In the genomic region with DNA sequence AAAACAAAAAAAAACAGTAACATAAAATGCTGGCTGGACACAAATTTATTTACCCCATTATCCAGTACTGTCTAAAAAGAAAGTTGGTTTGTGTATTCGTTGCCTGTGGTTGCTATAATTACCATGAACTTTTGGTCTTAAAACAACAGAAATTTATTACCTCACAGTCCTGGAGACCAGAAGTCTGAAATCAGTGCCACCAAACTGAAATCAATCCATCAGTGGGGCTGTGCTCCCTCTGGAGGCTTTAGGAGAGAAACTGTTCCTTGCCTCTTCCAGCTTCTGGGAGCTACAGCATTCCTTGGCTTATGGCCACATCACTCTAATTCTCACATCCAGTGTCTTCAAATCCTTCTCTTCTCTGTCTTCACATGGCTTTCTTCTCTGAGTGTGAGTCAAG, we compare ENCODE assay signal across 17 cellular contexts.
DNase-seq lines count a peak whose midpoint lies in the region; ATAC-seq and TF ChIP-seq lines count a peak whose summit lies in the region.
"Had no signal": no experiment of that assay in that cellular context is flagged by ENCODE, and none has a peak within 500 bp of the region (broad histone marks: within the 10 kb centered on the region; RNA-seq: fewer than 3 reads in every experiment).

No MANE protein-coding gene starts in this region.

- peak; percentile 44 for DNase-seq in DMS53 (lab: John Stamatoyannopoulos, UW)
- DNase-seq in DMS53 treated with DMSO at 0.1 percent for 48 hours (lab: John Stamatoyannopoulos, UW; ENCODE audit: unreplicated experiment), result no peak
- no peak for DNase-seq in OCI-LY7 (ENCODE audit: low spot score)
- no peak for DNase-seq in epithelial cell of proximal tubule (ENCODE audit: low read depth)
- peak; percentile 52 to 70 for DNase-seq in trophoblast cell
- DNase-seq in kidney tubule cell (ENCODE audit: low spot score), result no peak
- no peak for DNase-seq in activated CD4-positive, alpha-beta T cell treated with anti-CD3 and anti-CD28 coated beads for 48 hours
- DNase-seq: activated CD4-positive, alpha-beta T cell treated with anti-CD3 and anti-CD28 coated beads, Interleukin-2, amount 50 U/mL, for 4 hours; activated T-cell treated with anti-CD3 and anti-CD28 coated beads, Interleukin-2, amount 50 U/mL, for 24 hours; CD4-positive, alpha-beta memory T cell; KG1; NCI-H146; ovary; stimulated activated naive B cell treated with anti-CD40 and anti-IgM and Interleukin-4, amounts not matched to agents 10 μg/mL and 1 μg/mL and 100 μg/mL, for 72 hours; upper lobe of left lung had no signal

- H3K9ac ChIP-seq in trophoblast cell (ENCODE audit: low read length), result no peak overlapping the region

- H3K36me3 ChIP-seq in OCI-LY7 (ENCODE audit: insufficient read depth, low read length) (no peaks in the 10 kb centered on the region), trophoblast cell (ENCODE audit: control insufficient read depth in 1 of 2, insufficient read depth in 2 of 2, low read length in 2 of 2) (no peaks in the 10 kb centered on the region)
- H3K36me3 ChIP-seq: ovary, SJSA1, upper lobe of left lung had no signal

- no TSS peak for BruUV-seq in OCI-LY7 (replicated peaks; lab: Mats Ljungman, UMichigan)

- POLR2A ChIA-PET in OCI-LY7 (lab: Charles Lee), result no interaction called here

- no peaks in the 10 kb centered on the region for H3K27me3 ChIP-seq in trophoblast cell (ENCODE audit: insufficient read depth, low read length)
- H3K27me3 ChIP-seq: ovary, SJSA1, upper lobe of left lung had no signal

- no peak overlapping the region for H2BK120ac ChIP-seq in trophoblast cell (ENCODE audit: insufficient read depth, low read length, poor library complexity)

- no peak overlapping the region for H3K4me2 ChIP-seq in OCI-LY7 (ENCODE audit: low read length)
- no peak overlapping the region for H3K4me2 ChIP-seq in trophoblast cell (ENCODE audit: low read length)

- TF ChIP-seq CTCF in OCI-LY7 (conservative IDR thresholded peaks at IDR 0.05; ENCODE audit: low read length), result 0 out of 2 replicates have a peak, but pooled peaks have one; percentile 35
- TF ChIP-seq CTCF in epithelial cell of proximal tubule (conservative IDR thresholded peaks at IDR 0.05; ENCODE audit: low read depth, low read length), result peak; percentile 17

- no peak overlapping the region for H4K8ac ChIP-seq in trophoblast cell (ENCODE audit: low read depth, low read length)

- no peak overlapping the region for H3K14ac ChIP-seq in trophoblast cell (ENCODE audit: low read length)

- H4K91ac ChIP-seq in trophoblast cell (ENCODE audit: low read depth, low read length), result no peak overlapping the region

- no peaks in the 10 kb centered on the region for H4K20me1 ChIP-seq in OCI-LY7 (ENCODE audit: insufficient read depth, low read length)

- ATAC-seq in GM21390 (IDR thresholded peaks at IDR 0.05; ENCODE audit: unreplicated experiment), result no peak
- ATAC-seq: stimulated activated naive B cell treated with anti-CD40 and anti-IgM and Interleukin-4, amounts not matched to agents 10 μg/mL and 1 μg/mL and 100 μg/mL, for 72 hours had no signal

- H3K4me3 ChIP-seq in OCI-LY7 (ENCODE audit: low read depth, low read length, poor library complexity, severe bottlenecking) (no peak overlapping the region), epithelial cell of proximal tubule (ENCODE audit: low read depth, low read length) (no peak overlapping the region), trophoblast cell (ENCODE audit: low read depth, low read length) (no peak overlapping the region)
- H3K4me3 ChIP-seq: ovary, SJSA1, upper lobe of left lung had no signal

- no peak overlapping the region for H2BK12ac ChIP-seq in trophoblast cell (ENCODE audit: low read length)

- H3K23ac ChIP-seq in trophoblast cell (ENCODE audit: low read length), result no peak overlapping the region

- no CpG with 5 or more reads among the region's 1 CpG for WGBS in trophoblast cell (ENCODE audit: extremely low coverage, insufficient coverage, insufficient read length)

- H3K9me2 ChIP-seq in OCI-LY7 (ENCODE audit: insufficient read depth, low read length), result no peaks in the 10 kb centered on the region

- H3K4me1 ChIP-seq in OCI-LY7 (ENCODE audit: insufficient read depth, low read length, poor library complexity, severe bottlenecking), result no peaks in the 10 kb centered on the region
- no peaks in the 10 kb centered on the region for H3K4me1 ChIP-seq in trophoblast cell (ENCODE audit: control insufficient read depth in 1 of 2, insufficient read depth in 2 of 2, low read length in 2 of 2)
- H3K4me1 ChIP-seq: SJSA1 had no signal

- no peak overlapping the region for H2AK5ac ChIP-seq in trophoblast cell (ENCODE audit: low read length)

- CTCF ChIA-PET in OCI-LY7 (lab: Charles Lee; ENCODE audit: unreplicated experiment), result no interaction called here

- no peak overlapping the region for H3K4ac ChIP-seq in trophoblast cell (ENCODE audit: low read depth, low read length)

- H3K27ac ChIP-seq in OCI-LY7 (ENCODE audit: low read depth, low read length, poor library complexity, severe bottlenecking) (no peak overlapping the region), trophoblast cell (ENCODE audit: low read depth, low read length) (no peak overlapping the region)
- H3K27ac ChIP-seq: ovary, SJSA1, upper lobe of left lung had no signal

- no peak overlapping the region for H3K18ac ChIP-seq in trophoblast cell (ENCODE audit: low read length)

- intact Hi-C loops in OCI-LY7 (cut with micrococcal nuclease; ENCODE audit: unreplicated experiment), result no loop called here

- H2AFZ ChIP-seq in OCI-LY7 (ENCODE audit: low read length), result no peak overlapping the region
- H2AFZ ChIP-seq in trophoblast cell (ENCODE audit: insufficient read depth, low read length, poor library complexity), result no peak overlapping the region

- H4K12ac ChIP-seq in trophoblast cell (ENCODE audit: low read depth, low read length), result no peak overlapping the region

- H3K9me3 ChIP-seq in OCI-LY7 (ENCODE audit: low read length), result 0 out of 2 replicates have a peak, but pooled peaks cover 6% of the 10 kb centered on the region
- H3K9me3 ChIP-seq in trophoblast cell (ENCODE audit: insufficient read depth, low read depth, low read length), result peaks cover 8% of the 10 kb centered on the region
- H3K9me3 ChIP-seq: ovary had no signal

- H3K79me2 ChIP-seq in OCI-LY7 (ENCODE audit: insufficient read depth, low read depth, low read length), result no peaks in the 10 kb centered on the region
- no peaks in the 10 kb centered on the region for H3K79me2 ChIP-seq in trophoblast cell (ENCODE audit: control insufficient read depth, insufficient read depth, low read length, poor library complexity)

- no peak overlapping the region for H2BK5ac ChIP-seq in trophoblast cell (ENCODE audit: low read depth, low read length, poor library complexity)

- no peaks in the 10 kb centered on the region for H3K79me1 ChIP-seq in trophoblast cell (ENCODE audit: low read length)

Comparison
In these comparisons a context has a peak if more than half of its experiments do, and no peak if none do; other contexts are left out.
1. DNase-seq: peak in DMS53 (single experiment) and trophoblast cell (2 of 2); none in DMS53 treated with DMSO at 0.1 percent for 48 hours (single experiment), OCI-LY7 (single experiment), epithelial cell of proximal tubule (single experiment), kidney tubule cell (single experiment) and activated CD4-positive, alpha-beta T cell treated with anti-CD3 and anti-CD28 coated beads for 48 hours (single experiment).